24 cellular contexts compared by ENCODE assay signal in genomic region chr17:58399974-58400373, GRCh38. TPM values are rescaled to one million over a fixed set of nuclear protein-coding genes. Genes with fewer than 3 reads are reported as not detected.
DNase-seq lines count a peak whose midpoint lies in the region; ATAC-seq, FAIRE-seq and TF ChIP-seq lines count a peak whose summit lies in the region.
"Had no signal": no experiment of that assay in that cellular context is flagged by ENCODE, and none has a peak within 500 bp of the region (broad histone marks: within the 10 kb centered on the region; RNA-seq: fewer than 3 reads in every experiment).

No MANE protein-coding gene starts in this region.

- H3K9me3 ChIP-seq in mammary epithelial cell (replicated peaks; ENCODE audit: insufficient read depth, low read length): no peaks in the 10 kb centered on the region
- no peaks in the 10 kb centered on the region for H3K9me3 ChIP-seq in keratinocyte (ENCODE audit: control insufficient read depth, low read depth, low read length)
- no peaks in the 10 kb centered on the region for H3K9me3 ChIP-seq in Peyer's patch

- no peak for TF ChIP-seq POLR2A in Peyer's patch (IDR thresholded peaks at IDR 0.05)

- no peaks in the 10 kb centered on the region for H3K27me3 Mint-ChIP-seq in MCF 10A (ENCODE audit: insufficient read depth, unreplicated experiment)
- H3K27me3 Mint-ChIP-seq in stimulated activated naive CD8-positive, alpha-beta T cell treated with anti-CD3 and anti-CD28 coated beads, Interleukin-15, amount 100 ng/mL, for 72 hours: no peaks in the 10 kb centered on the region

- no peak overlapping the region for H3K4me3 Mint-ChIP-seq in MCF 10A (ENCODE audit: unreplicated experiment)
- no peak overlapping the region for H3K4me3 Mint-ChIP-seq in stimulated activated naive CD8-positive, alpha-beta T cell treated with anti-CD3 and anti-CD28 coated beads, Interleukin-15, amount 100 ng/mL, for 72 hours
- H3K4me3 Mint-ChIP-seq: CD14-positive monocyte had no signal

- peaks cover 48% of the 10 kb centered on the region for H3K4me1 ChIP-seq in mammary epithelial cell (ENCODE audit: insufficient read depth, low read length)
- H3K4me1 ChIP-seq in keratinocyte (ENCODE audit: control insufficient read depth, extremely low read depth, insufficient read depth, low read length): peaks cover 57% of the 10 kb centered on the region
- H3K4me1 ChIP-seq in Peyer's patch: peaks cover 0 to 20% (median 0%) of the 10 kb centered on the region in 4 donors

- H4K20me1 ChIP-seq in mammary epithelial cell (ENCODE audit: insufficient read depth, low read length) (no peaks in the 10 kb centered on the region), keratinocyte (ENCODE audit: control insufficient read depth, extremely low read depth, insufficient read depth, low read length) (peaks cover 3% of the 10 kb centered on the region)

- H2AFZ ChIP-seq in mammary epithelial cell (ENCODE audit: low read depth, low read length): no peak overlapping the region
- no peak overlapping the region for H2AFZ ChIP-seq in keratinocyte (ENCODE audit: control insufficient read depth, low read length)

- H3K36me3 ChIP-seq in mammary epithelial cell (ENCODE audit: insufficient read depth, low read length) (no peaks in the 10 kb centered on the region), keratinocyte (ENCODE audit: control insufficient read depth in 2 of 2, extremely low read depth in 1 of 2, insufficient read depth in 2 of 2, low read length in 2 of 2) (peaks cover 0 to 8% of the 10 kb centered on the region in 2 experiments), Peyer's patch (no peaks in the 10 kb centered on the region)

- H3K79me2 ChIP-seq in mammary epithelial cell (ENCODE audit: insufficient read depth, low read length) (peaks cover 35% of the 10 kb centered on the region), keratinocyte (ENCODE audit: control insufficient read depth, insufficient read depth, low read length) (peaks cover 48% of the 10 kb centered on the region)

- H3K9me3 Mint-ChIP-seq in MCF 10A (ENCODE audit: unreplicated experiment): no peaks in the 10 kb centered on the region
- H3K9me3 Mint-ChIP-seq in stimulated activated naive CD8-positive, alpha-beta T cell treated with anti-CD3 and anti-CD28 coated beads, Interleukin-15, amount 100 ng/mL, for 72 hours: no peaks in the 10 kb centered on the region
- H3K9me3 Mint-ChIP-seq: CD14-positive monocyte had no signal

- dilution Hi-C loops in mammary epithelial cell (cut with HindIII; ENCODE audit: low sequenced_read_pairs) (no loop called here), keratinocyte (cut with MboI; ENCODE audit: extremely low pct_ligation_motif_present, low sequenced_read_pairs) (no loop called here)

- H3K4me1 Mint-ChIP-seq in MCF 10A (ENCODE audit: insufficient read depth, unreplicated experiment): peaks cover 32% of the 10 kb centered on the region
- H3K4me1 Mint-ChIP-seq in stimulated activated naive CD8-positive, alpha-beta T cell treated with anti-CD3 and anti-CD28 coated beads, Interleukin-15, amount 100 ng/mL, for 72 hours: peaks cover 20% of the 10 kb centered on the region
- H3K4me1 Mint-ChIP-seq: CD14-positive monocyte had no signal

- CTCF ChIA-PET in mammary epithelial cell (lab: Charles Lee; ENCODE audit: low non-redundant PET) (no interaction called here), MCF 10A (lab: Yijun Ruan, JAX) (interaction anchor here (1.4 kb wide), 1 partner anchor 18 kb away, joined by 6 read pairs; the partner anchor contains the start of gene RNF43)

- no peaks in the 10 kb centered on the region for H3K36me3 Mint-ChIP-seq in MCF 10A (ENCODE audit: insufficient read depth, unreplicated experiment)
- H3K36me3 Mint-ChIP-seq: CD14-positive monocyte had no signal

- intact Hi-C loops in mammary epithelial cell (cut with micrococcal nuclease) (no loop called here), MCF 10A (cut with micrococcal nuclease) (no loop called here)

- 0% methylated on average over 3 of the region's 3 CpGs for WGBS in mammary epithelial cell (ENCODE audit: low coverage, missing lambda C conversion rate)

- no peaks in the 10 kb centered on the region for H3K9me1 ChIP-seq in keratinocyte (ENCODE audit: control insufficient read depth, extremely low read depth, insufficient read depth, low read length)

- H3K27me3 ChIP-seq in mammary epithelial cell (ENCODE audit: insufficient read depth, low read length) (no peaks in the 10 kb centered on the region), keratinocyte (ENCODE audit: control insufficient read depth, extremely low read depth, insufficient read depth, low read length) (no peaks in the 10 kb centered on the region), Peyer's patch (no peaks in the 10 kb centered on the region)

- DNase-seq in mammary epithelial cell (peak; percentile 78), MCF 10A (ENCODE audit: unreplicated experiment) (no peak), keratinocyte (ENCODE audit: low read depth, low spot score) (no peak), Peyer's patch (no peak)
- no peak for DNase-seq in stimulated activated naive CD8-positive, alpha-beta T cell treated with anti-CD3 and anti-CD28 coated beads, Interleukin-15, amount 100 ng/mL, for 72 hours
- DNase-seq in activated CD4-positive, alpha-beta T cell treated with anti-CD3 and anti-CD28 coated beads for 1 hour: no peak
- DNase-seq: EL, GF-D8, KG1, NCI-H1105, NCI-H146, NCI-H2029 treated with DMSO at 0.1 percent for 48 hours, NCI-H2171, NCI-H345, NCI-H524, NCI-H774 had no signal

- no TSS peak for BruUV-seq in mammary epithelial cell (replicated peaks; lab: Mats Ljungman, UMichigan)
- no TSS peak for BruUV-seq in MCF 10A (replicated peaks; lab: Mats Ljungman, UMichigan)

- H3K27ac ChIP-seq in mammary epithelial cell (ENCODE audit: insufficient read depth, low read depth, low read length) (no peak overlapping the region), VCaP (peak overlapping the region; percentile 64), keratinocyte (ENCODE audit: control insufficient read depth, insufficient read depth, low read length) (peak overlapping the region; percentile 42), Peyer's patch (peak overlapping the region in 2 of 4 donors; percentile 19 to 60)
- H3K27ac ChIP-seq: HL-60 had no signal

- POLR2A ChIA-PET in MCF 10A (lab: Yijun Ruan, JAX): interaction anchor here (0.6 to 10.4 kb wide), 4 partner anchors 9 to 47 kb away, joined by 3 to 201 read pairs (median 30); partner anchors contain the start of genes RNF43 and SUPT4H1

- H3K27ac Mint-ChIP-seq in MCF 10A (ENCODE audit: low read depth, unreplicated experiment): no peak overlapping the region
- no peak overlapping the region for H3K27ac Mint-ChIP-seq in stimulated activated naive CD8-positive, alpha-beta T cell treated with anti-CD3 and anti-CD28 coated beads, Interleukin-15, amount 100 ng/mL, for 72 hours

- no peak overlapping the region for H3K9ac ChIP-seq in mammary epithelial cell (ENCODE audit: insufficient read depth, low read length)
- no peak overlapping the region for H3K9ac ChIP-seq in keratinocyte (ENCODE audit: control insufficient read depth, extremely low read depth, insufficient read depth, low read length)

- no peak for TF ChIP-seq CTCF in mammary epithelial cell (conservative IDR thresholded peaks at IDR 0.05 in 1 of 2, IDR thresholded peaks at IDR 0.05 in 1 of 2; ENCODE audit: extremely low read depth in 1 of 2, insufficient read depth in 1 of 2, low read depth in 1 of 2, low read length in 2 of 2)
- no peak for TF ChIP-seq CTCF in MCF 10A (IDR thresholded peaks at IDR 0.05; ENCODE audit: unreplicated experiment)
- TF ChIP-seq CTCF in VCaP (conservative IDR thresholded peaks at IDR 0.05): no peak
- no peak for TF ChIP-seq CTCF in keratinocyte (optimal IDR thresholded peaks at IDR 0.05 in 1 of 3, IDR thresholded peaks at IDR 0.05 in 1 of 3, conservative IDR thresholded peaks at IDR 0.05 in 1 of 3; ENCODE audit: extremely low read depth in 1 of 3, insufficient read depth in 2 of 3, low read length in 3 of 3)
- no peak for TF ChIP-seq CTCF in Peyer's patch (IDR thresholded peaks at IDR 0.05)

- FAIRE-seq in keratinocyte (lab: Jason Lieb, UNC): peak; percentile 91
- FAIRE-seq: A204.1, D721Med, RCC 7860 had no signal

- peak overlapping the region; percentile 66 for H3K4me2 ChIP-seq in mammary epithelial cell (ENCODE audit: insufficient read depth, low read depth, low read length)
- peak overlapping the region; percentile 84 for H3K4me2 ChIP-seq in keratinocyte (ENCODE audit: control insufficient read depth, extremely low read depth, insufficient read depth, low read depth, low read length)

- in situ Hi-C loops in mammary epithelial cell (cut with MboI; ENCODE audit: low sequenced_read_pairs in 2 of 2): no loop called here

- ATAC-seq in stimulated activated naive CD8-positive, alpha-beta T cell treated with anti-CD3 and anti-CD28 coated beads, Interleukin-15, amount 100 ng/mL, for 72 hours: peak; percentile 68
- ATAC-seq in HG03039 (IDR thresholded peaks at IDR 0.05; ENCODE audit: unreplicated experiment): no peak
- ATAC-seq: Right ventricle myocardium inferior had no signal

- H3K4me3 ChIP-seq in mammary epithelial cell (replicated peaks in 1 of 3; ENCODE audit: insufficient read depth in 1 of 3, low read depth in 2 of 3, low read length in 3 of 3): no peak overlapping the region
- H3K4me3 ChIP-seq in keratinocyte (ENCODE audit: control insufficient read depth in 2 of 3, extremely low read depth in 1 of 3, insufficient read depth in 2 of 3, low read depth in 1 of 3, low read length in 3 of 3): no peak overlapping the region
- no peak overlapping the region for H3K4me3 ChIP-seq in Peyer's patch

RNA-seq across cellular contexts. Expression of gene RNF43, which starts 17.4 kb away (rescaled TPM):
- 10 to 100 TPM in 1 of 2 donors, 1 to 10 TPM in 1; 9.3 to 11.4 TPM for total RNA-seq in mammary epithelial cell
- 6.4 TPM for polyA plus RNA-seq in mammary epithelial cell
- 9.7 TPM for polyA minus RNA-seq in mammary epithelial cell
- total RNA-seq in MCF 10A (2022): 6.7 and 7.9 TPM in 2 replicates
- polyA plus RNA-seq in keratinocyte: 5.3 to 16.4 TPM (median 15.0 TPM) in 3 replicates
- 6.5 TPM for polyA plus RNA-seq in keratinocyte (2011; ENCODE audit: low read depth)
- polyA plus RNA-seq in keratinocyte (2011; cell fraction: cytosol; rRNA removed): 7.6 and 9.6 TPM in 2 replicates
- 36.2 and 39.0 TPM in 2 replicates for polyA plus RNA-seq in keratinocyte (2011; cell fraction: nucleus; rRNA removed)
- 8.3 and 16.0 TPM in 2 replicates for polyA plus RNA-seq in keratinocyte (2012; ENCODE audit: low replicate concordance)
- 8.0 to 23.8 TPM (median 16.6 TPM) in 3 replicates for polyA minus RNA-seq in keratinocyte
- 2.7 TPM for polyA minus RNA-seq in keratinocyte (2011; cell fraction: cytosol; rRNA and poly(A)+ RNA removed)
- polyA minus RNA-seq in keratinocyte (2011; cell fraction: nucleus; rRNA and poly(A)+ RNA removed): 21.7 and 32.8 TPM in 2 replicates
- 100 to 1,000 TPM in 2 of 4 donors, 10 to 100 TPM in 2; 46.9 to 104 (median 85.4) TPM for total RNA-seq in Peyer's patch

RNA-seq across cellular contexts. Expression of gene SUPT4H1, which starts 48.0 kb away (rescaled TPM):
- total RNA-seq in mammary epithelial cell (10 to 100 TPM; 32.3 to 55.3 TPM), MCF 10A (2022) (63.4 and 90.8 TPM in 2 replicates), Peyer's patch (10 to 100 TPM; 31.9 to 56.1 (median 47.9) TPM)
- polyA plus RNA-seq in mammary epithelial cell (94.7 TPM), keratinocyte (107 to 206 TPM (median 161 TPM) in 3 replicates)
- polyA minus RNA-seq in mammary epithelial cell (126 TPM), keratinocyte (28.7 to 77.6 TPM (median 57.7 TPM) in 3 replicates)
- polyA plus RNA-seq in keratinocyte (2011; ENCODE audit: low read depth): 113 TPM
- polyA plus RNA-seq in keratinocyte (2011; cell fraction: cytosol; rRNA removed): 99.9 and 137 TPM in 2 replicates
- polyA plus RNA-seq in keratinocyte (2011; cell fraction: nucleus; rRNA removed): 65.9 and 75.0 TPM in 2 replicates
- polyA plus RNA-seq in keratinocyte (2012; ENCODE audit: low replicate concordance): 90.7 and 125 TPM in 2 replicates
- 36.6 TPM for polyA minus RNA-seq in keratinocyte (2011; cell fraction: cytosol; rRNA and poly(A)+ RNA removed)
- polyA minus RNA-seq in keratinocyte (2011; cell fraction: nucleus; rRNA and poly(A)+ RNA removed): 11.6 and 18.3 TPM in 2 replicates
